In genomic region chr5:136629125-136629790, GRCh38 we compare ENCODE assay signal across 1 cellular context.
TF ChIP-seq lines count a peak whose summit lies in the region.

No MANE protein-coding gene starts in this region.

TF ChIP-seq in endothelial cell of umbilical vein, 7 proteins besides CTCF, POLR2A, EP300 and RAD21 (continued from another document):
- TF ChIP-seq MAX (IDR thresholded peaks at IDR 0.05; ENCODE audit: insufficient read depth, insufficient read length) (no peak), MYC (IDR thresholded peaks at IDR 0.05; ENCODE audit: low read depth, low read length) (no peak)
